ENCODE assay signal across 17 cellular contexts in the genomic region with DNA sequence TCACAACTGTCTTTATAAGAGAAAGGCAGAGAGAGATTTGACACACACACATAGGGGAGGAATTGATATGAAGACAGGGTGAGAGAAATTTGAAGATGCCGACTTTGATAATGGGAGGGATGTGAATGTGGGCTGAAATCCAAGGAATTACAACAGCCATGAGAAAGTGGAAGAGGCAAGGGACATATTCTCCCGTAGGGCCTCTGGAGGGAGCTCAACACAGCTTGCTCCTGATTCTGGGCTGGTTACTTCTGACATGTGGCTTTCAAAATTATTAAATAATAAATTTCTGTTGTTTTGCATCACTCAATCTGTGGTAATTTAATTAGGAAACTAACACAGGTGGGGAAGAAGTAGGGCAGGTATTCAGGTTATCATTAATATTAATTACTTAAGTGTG.
DNase-seq lines count a peak whose midpoint lies in the region; ATAC-seq and TF ChIP-seq lines count a peak whose summit lies in the region.
"Had no signal": no experiment of that assay in that cellular context is flagged by ENCODE, and none has a peak within 500 bp of the region (broad histone marks: within the 10 kb centered on the region; RNA-seq: fewer than 3 reads in every experiment).

No MANE protein-coding gene starts in this region.

- H2AFZ ChIP-seq in osteoblast (ENCODE audit: low read length): no peak overlapping the region

- CTCF ChIA-PET in HEK293T (lab: Yijun Ruan, JAX): interaction anchor here (0.6 kb wide), 1 partner anchor 263 kb away, joined by 3 read pairs; no protein-coding TSS in a partner anchor

- no peak for DNase-seq in left ventricle myocardium inferior
- DNase-seq in left cardiac atrium: no peak
- peak; percentile 24 for DNase-seq in SK-MEL-5 (ENCODE audit: low read depth, low spot score)
- DNase-seq in foreskin keratinocyte: peak in 1 of 2 donors; percentile 10
- no peak for DNase-seq in HEK293T (ENCODE audit: extremely low spot score)
- DNase-seq in DMS79 treated with DMSO at 0.1 percent for 48 hours (lab: John Stamatoyannopoulos, UW): no peak
- DNase-seq in osteoblast (ENCODE audit: insufficient read length, low spot score, missing footprints): no peak
- DNase-seq in NCI-H1048 (lab: John Stamatoyannopoulos, UW): no peak
- DNase-seq: activated CD4-positive, alpha-beta T cell treated with anti-CD3 and anti-CD28 coated beads, Interleukin-2, amount 50 U/mL, for 4 hours; activated T-cell treated with anti-CD3 and anti-CD28 coated beads, Interleukin-2, amount 50 U/mL, for 4 hours; EL; mucosa of descending colon; NCI-H2029 treated with DMSO at 0.1 percent for 48 hours; NCI-H510A; nucleus accumbens; stimulated activated CD4-positive, alpha-beta T cell treated with anti-CD3 and anti-CD28 coated beads, Interleukin-1b, Interleukin-23, amount 100 ng/mL, for 48 hours; stomach had no signal

- H3K36me3 ChIP-seq in left ventricle myocardium inferior (no peaks in the 10 kb centered on the region), osteoblast (ENCODE audit: insufficient read depth, low read length) (no peaks in the 10 kb centered on the region)
- H3K36me3 ChIP-seq: stomach had no signal

- H3K79me2 ChIP-seq in osteoblast (ENCODE audit: insufficient read depth, low read length): no peaks in the 10 kb centered on the region

- H3K4me3 ChIP-seq in left ventricle myocardium inferior: no peak overlapping the region
- no peak overlapping the region for H3K4me3 ChIP-seq in osteoblast (ENCODE audit: insufficient read depth, low read length)
- H3K4me3 ChIP-seq: mucosa of descending colon, stomach had no signal

- H3K4me1 ChIP-seq in left ventricle myocardium inferior: no peaks in the 10 kb centered on the region
- no peaks in the 10 kb centered on the region for H3K4me1 ChIP-seq in foreskin keratinocyte
- H3K4me1 ChIP-seq in osteoblast (ENCODE audit: insufficient read depth, low read length): no peaks in the 10 kb centered on the region
- H3K4me1 ChIP-seq: stomach had no signal

- TF ChIP-seq CTCF in left ventricle myocardium inferior (IDR thresholded peaks at IDR 0.05; ENCODE audit: borderline replicate concordance): peak; percentile 22
- TF ChIP-seq CTCF in foreskin keratinocyte (conservative IDR thresholded peaks at IDR 0.05): peak; percentile 50
- no peak for TF ChIP-seq CTCF in osteoblast (IDR thresholded peaks at IDR 0.05; ENCODE audit: extremely low read depth, low read depth, low read length)

- H3K27ac ChIP-seq in left ventricle myocardium inferior (replicated peaks) (no peak overlapping the region), foreskin keratinocyte (no peak overlapping the region), osteoblast (ENCODE audit: low read depth, low read length) (no peak overlapping the region)
- H3K27ac ChIP-seq: stomach had no signal

- H3K27me3 ChIP-seq in left ventricle myocardium inferior (ENCODE audit: low read depth): no peaks in the 10 kb centered on the region
- H3K27me3 ChIP-seq in foreskin keratinocyte: no peaks in the 10 kb centered on the region
- H3K27me3 ChIP-seq in osteoblast (ENCODE audit: insufficient read depth, low read length): no peaks in the 10 kb centered on the region
- H3K27me3 ChIP-seq: stomach had no signal

- no peaks in the 10 kb centered on the region for H3K9me3 ChIP-seq in left ventricle myocardium inferior (replicated peaks)
- peaks cover 2% of the 10 kb centered on the region for H3K9me3 ChIP-seq in osteoblast (ENCODE audit: low read depth, low read length)
- H3K9me3 ChIP-seq: mucosa of descending colon, stomach had no signal

- ATAC-seq in left cardiac atrium: no peak
- ATAC-seq in foreskin keratinocyte: peak; percentile 40
- ATAC-seq: activated T-cell treated with anti-CD3 and anti-CD28 coated beads, Interleukin-2, amount 50 U/mL, for 4 hours; mucosa of descending colon had no signal

- intact Hi-C loops in left ventricle myocardium inferior (cut with micrococcal nuclease) (no loop called here), left cardiac atrium (cut with DNase I) (no loop called here)

- H3K4me2 ChIP-seq in osteoblast (ENCODE audit: insufficient read depth, low read length): no peak overlapping the region

- no peaks in the 10 kb centered on the region for H4K20me1 ChIP-seq in osteoblast (ENCODE audit: insufficient read depth, low read length)

- POLR2A ChIA-PET in HEK293T (lab: Yijun Ruan, JAX): no interaction called here

- in situ Hi-C loops in SK-MEL-5 (cut with HindIII; ENCODE audit: low pct_unique_long_range_greater_than_20kb, low sequenced_read_pairs): no loop called here

TF ChIP-seq in HEK293T, 16 proteins besides CTCF, POLR2A, EP300 and RAD21:
- no peak for TF ChIP-seq CTBP1 (IDR thresholded peaks at IDR 0.05; ENCODE audit: borderline replicate concordance)
- no peak for TF ChIP-seq TARDBP (IDR thresholded peaks at IDR 0.05)
- no peak for TF ChIP-seq L3MBTL2 (conservative IDR thresholded peaks at IDR 0.05)
- TF ChIP-seq, protein P1, sequence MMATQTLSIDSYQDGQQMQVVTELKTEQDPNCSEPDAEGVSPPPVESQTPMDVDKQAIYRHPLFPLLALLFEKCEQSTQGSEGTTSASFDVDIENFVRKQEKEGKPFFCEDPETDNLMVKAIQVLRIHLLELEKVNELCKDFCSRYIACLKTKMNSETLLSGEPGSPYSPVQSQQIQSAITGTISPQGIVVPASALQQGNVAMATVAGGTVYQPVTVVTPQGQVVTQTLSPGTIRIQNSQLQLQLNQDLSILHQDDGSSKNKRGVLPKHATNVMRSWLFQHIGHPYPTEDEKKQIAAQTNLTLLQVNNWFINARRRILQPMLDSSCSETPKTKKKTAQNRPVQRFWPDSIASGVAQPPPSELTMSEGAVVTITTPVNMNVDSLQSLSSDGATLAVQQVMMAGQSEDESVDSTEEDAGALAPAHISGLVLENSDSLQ (IDR thresholded peaks at IDR 0.05): no peak
- TF ChIP-seq FOXA1 (IDR thresholded peaks at IDR 0.05): no peak
- no peak for TF ChIP-seq ARNT (IDR thresholded peaks at IDR 0.05)
